ENCODE assay signal across 18 cellular contexts in genomic region chr6:150560884-150561219, GRCh38. TPM values are rescaled to one million over a fixed set of nuclear protein-coding genes. Genes with fewer than 3 reads are reported as not detected.
DNase-seq lines count a peak whose midpoint lies in the region; ATAC-seq, FAIRE-seq and TF ChIP-seq lines count a peak whose summit lies in the region.
"Had no signal": no experiment of that assay in that cellular context is flagged by ENCODE, and none has a peak within 500 bp of the region (broad histone marks: within the 10 kb centered on the region; RNA-seq: fewer than 3 reads in every experiment).

No MANE protein-coding gene starts in this region.

- H3K27ac ChIP-seq in RWPE2 (ENCODE audit: poor library complexity, severe bottlenecking): no peak overlapping the region
- peak overlapping the region in 3 of 4 donors; percentile 57 to 82 (median 67) for H3K27ac ChIP-seq in esophagus squamous epithelium
- no peak overlapping the region for H3K27ac ChIP-seq in vagina
- H3K27ac ChIP-seq: GM23248, HL-60 had no signal

- ATAC-seq in RWPE2 (ENCODE audit: low read depth): peak; percentile 40; the same call in 1 of the 3 replicates
- ATAC-seq in HG02885 (IDR thresholded peaks at IDR 0.05; ENCODE audit: poor library complexity, unreplicated experiment): no peak

- no peak overlapping the region for H3K4me3 Mint-ChIP-seq in Calu3 (ENCODE audit: low read depth, unreplicated experiment)
- H3K4me3 Mint-ChIP-seq: CD8-positive, alpha-beta memory T cell had no signal

- no peaks in the 10 kb centered on the region for H3K9me3 Mint-ChIP-seq in Calu3 (ENCODE audit: low read depth, unreplicated experiment)

- no TSS peak for BruUV-seq in Calu3 (replicated peaks; lab: Mats Ljungman, UMichigan)

- WGBS in esophagus squamous epithelium, 2 donors: 50 to 70% methylated on average over 6 of the region's 6 CpGs

- no peak for FAIRE-seq in RCC 7860 (lab: Jason Lieb, UNC)
- FAIRE-seq: D721Med, G401.6, GM12891 had no signal

- H3K9me3 ChIP-seq in RWPE2 (ENCODE audit: severe bottlenecking) (peaks cover 1% of the 10 kb centered on the region), esophagus squamous epithelium (no peaks in the 10 kb centered on the region), vagina (no peaks in the 10 kb centered on the region)
- H3K9me3 ChIP-seq: BE2C, HAP-1 had no signal

- TF ChIP-seq CTCF in Calu3 (IDR thresholded peaks at IDR 0.05; ENCODE audit: unreplicated experiment) (no peak), RWPE2 (IDR thresholded peaks at IDR 0.05; ENCODE audit: poor library complexity, severe bottlenecking) (no peak), epithelial cell of esophagus (IDR thresholded peaks at IDR 0.05; ENCODE audit: insufficient read depth, low read depth, low read length, missing control alignments) (no peak), esophagus squamous epithelium (IDR thresholded peaks at IDR 0.05) (no peak), vagina (IDR thresholded peaks at IDR 0.05) (no peak)

- H3K4me3 ChIP-seq in RWPE2 (ENCODE audit: severe bottlenecking): no peak overlapping the region
- H3K4me3 ChIP-seq in epithelial cell of esophagus (ENCODE audit: low read length): no peak overlapping the region
- H3K4me3 ChIP-seq in esophagus squamous epithelium: no peak overlapping the region
- no peak overlapping the region for H3K4me3 ChIP-seq in vagina
- H3K4me3 ChIP-seq: GM23248, HAP-1 had no signal

- CTCF ChIA-PET in Calu3 (lab: Charles Lee): no interaction called here

- peaks cover 12% of the 10 kb centered on the region for H3K4me1 ChIP-seq in RWPE2 (ENCODE audit: insufficient read depth, poor library complexity, severe bottlenecking)
- peaks cover 0 to 6% (median 0%) of the 10 kb centered on the region in 3 donors for H3K4me1 ChIP-seq in esophagus squamous epithelium
- H3K4me1 ChIP-seq in vagina: no peaks in the 10 kb centered on the region
- H3K4me1 ChIP-seq: BE2C had no signal

- H3K4me1 Mint-ChIP-seq in Calu3 (ENCODE audit: low read depth, unreplicated experiment): peaks cover 12% of the 10 kb centered on the region
- H3K4me1 Mint-ChIP-seq: CD4-positive, CD25-positive, alpha-beta regulatory T cell; CD8-positive, alpha-beta memory T cell had no signal

- intact Hi-C loops in Calu3 (cut with micrococcal nuclease; ENCODE audit: unreplicated experiment) (no loop called here), esophagus squamous epithelium (cut with DNase I) (no loop called here), vagina (cut with DNase I) (no loop called here)

- peak overlapping the region; percentile 69 for H3K27ac Mint-ChIP-seq in Calu3 (ENCODE audit: unreplicated experiment)
- H3K27ac Mint-ChIP-seq: CD8-positive, alpha-beta memory T cell had no signal

- H3K36me3 Mint-ChIP-seq in Calu3 (ENCODE audit: insufficient read depth, unreplicated experiment): no peaks in the 10 kb centered on the region
- H3K36me3 Mint-ChIP-seq: CD4-positive, CD25-positive, alpha-beta regulatory T cell; CD8-positive, alpha-beta memory T cell had no signal

- no peaks in the 10 kb centered on the region for H3K27me3 Mint-ChIP-seq in Calu3 (ENCODE audit: unreplicated experiment)

- TF ChIP-seq POLR2A in esophagus squamous epithelium (IDR thresholded peaks at IDR 0.05): no peak
- TF ChIP-seq POLR2A in vagina (IDR thresholded peaks at IDR 0.05): no peak

- DNase-seq in Calu3: no peak
- DNase-seq in RWPE2 (ENCODE audit: low spot score): no peak
- DNase-seq in epithelial cell of esophagus (ENCODE audit: low read depth): peak; percentile 32
- DNase-seq in esophagus squamous epithelium (lab: John Stamatoyannopoulos, UW): no peak
- DNase-seq in vagina (ENCODE audit: extremely low spot score in 2 of 2): no peak
- DNase-seq in RCC 7860 (ENCODE audit: low spot score): no peak
- DNase-seq: BE2C; C1 segment of cervical spinal cord; CD4-positive, CD25-positive, alpha-beta regulatory T cell; CD8-positive, alpha-beta memory T cell; COR-L47; GM23248 had no signal

- H3K27me3 ChIP-seq in RWPE2 (ENCODE audit: insufficient read depth, poor library complexity, severe bottlenecking): no peaks in the 10 kb centered on the region
- no peaks in the 10 kb centered on the region for H3K27me3 ChIP-seq in esophagus squamous epithelium
- H3K27me3 ChIP-seq in vagina: no peaks in the 10 kb centered on the region
- H3K27me3 ChIP-seq: BE2C had no signal

- no peaks in the 10 kb centered on the region for H3K36me3 ChIP-seq in RWPE2 (ENCODE audit: low read depth)
- no peaks in the 10 kb centered on the region for H3K36me3 ChIP-seq in esophagus squamous epithelium
- H3K36me3 ChIP-seq in vagina: no peaks in the 10 kb centered on the region
- H3K36me3 ChIP-seq: BE2C, HAP-1 had no signal

RNA-seq across cellular contexts. Expression of gene PLEKHG1, which starts 38.8 kb away (rescaled TPM):
- 9.7 and 16.9 TPM in 2 replicates for total RNA-seq in Calu3 (2022)
- total RNA-seq in esophagus squamous epithelium: 10 to 100 TPM; 22.7 to 36.0 (median 27.6) TPM
- 38.5 TPM for total RNA-seq in vagina

Comparison
In these comparisons a context has a peak if more than half of its experiments do, and no peak if none do; other contexts are left out.
1. H3K27ac ChIP-seq: peak in esophagus squamous epithelium (3 of 4); none in RWPE2 (single experiment) and vagina (single experiment).